8 cellular contexts compared by ENCODE assay signal in the genomic region with DNA sequence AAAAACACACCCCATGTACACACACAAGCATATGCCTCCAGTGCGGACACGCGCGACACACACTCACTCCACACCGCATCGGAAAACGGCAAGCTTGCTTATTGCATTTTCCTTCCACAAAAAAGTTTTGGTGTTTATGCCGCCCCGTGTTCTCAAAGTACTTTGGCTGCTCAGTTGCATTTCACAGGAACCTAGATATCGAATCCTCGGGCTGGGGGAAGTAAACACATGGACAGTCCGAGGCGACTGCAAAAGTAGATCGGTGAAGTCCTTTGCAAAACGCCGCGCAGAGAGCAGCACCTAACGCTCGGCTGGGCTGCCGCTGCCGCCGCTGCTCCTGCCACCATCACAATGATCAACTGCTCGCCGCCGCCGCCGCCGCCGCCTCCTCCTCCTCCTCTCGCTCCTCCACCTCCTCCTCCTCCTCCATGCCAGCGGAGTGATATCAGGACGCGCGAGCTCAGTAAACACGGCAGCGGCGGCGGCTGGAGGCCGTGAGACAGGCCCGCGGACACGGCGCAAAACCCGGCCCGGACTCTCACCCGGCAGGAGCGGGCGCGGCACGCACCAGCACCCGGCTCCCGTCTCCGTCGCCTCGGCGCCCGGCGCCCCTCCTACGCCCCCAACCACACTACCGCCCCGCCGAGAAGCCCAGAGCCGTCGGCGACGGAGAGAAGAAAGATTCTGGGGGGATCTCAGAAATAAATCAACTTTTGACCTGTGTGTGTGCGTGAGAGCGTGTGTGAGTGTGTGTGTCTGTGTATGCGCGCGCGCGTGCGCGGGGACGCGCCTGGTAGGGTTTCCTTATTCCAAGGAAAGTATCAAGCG. TPM values are rescaled to one million over a fixed set of nuclear protein-coding genes. Genes with fewer than 3 reads are reported as not detected.
DNase-seq lines count a peak whose midpoint lies in the region; ATAC-seq and TF ChIP-seq lines count a peak whose summit lies in the region.

A gene (minus strand): TSS at position 441 of the 828 bp plus-strand sequence. CDS start 857 bp downstream, outside the sequence.

- H3K36me3 ChIP-seq in BE2C = peaks cover 3% of the 10 kb centered on the region; the same call in 1 of the 2 replicates
- no peaks in the 10 kb centered on the region for H3K36me3 ChIP-seq in KOPT-K1 (ENCODE audit: insufficient read depth, low read length)
- no peaks in the 10 kb centered on the region; the same call in 1 of the 2 replicates for H3K36me3 ChIP-seq in PC-9 (ENCODE audit: low read depth)

- H3K27ac ChIP-seq in KOPT-K1 (ENCODE audit: low read depth, low read length, poor library complexity, severe bottlenecking) = peak within 1 kb of the TSS; percentile 94
- peak within 1 kb of the TSS; percentile 100 for H3K27ac ChIP-seq in PC-9

- H3K4me1 Mint-ChIP-seq in activated T-cell treated with anti-CD3 and anti-CD28 coated beads, Interleukin-2, amount 50 U/mL, for 24 hours (ENCODE audit: low read depth) = peaks cover 61% of the 10 kb centered on the region

- peak within 1 kb of the TSS; percentile 82 for H3K27ac Mint-ChIP-seq in activated T-cell treated with anti-CD3 and anti-CD28 coated beads, Interleukin-2, amount 50 U/mL, for 24 hours

- intact Hi-C loops in PC-9 (cut with micrococcal nuclease; ENCODE audit: unreplicated experiment) = loop anchor here (1.0 to 10.0 kb wide), 6 partner anchors 33 to 701 kb away; no protein-coding TSS in a partner anchor

- TF ChIP-seq POLR2A in erythroblast (IDR thresholded peaks at IDR 0.05; ENCODE audit: low read length) = peak; percentile 71

- no TSS peak for BruUV-seq in PC-9 (replicated peaks; lab: Mats Ljungman, UMichigan)

- no peaks in the 10 kb centered on the region for H3K9me3 ChIP-seq in BE2C
- no peaks in the 10 kb centered on the region for H3K9me3 ChIP-seq in KOPT-K1 (ENCODE audit: insufficient read depth, low read length, poor library complexity, severe bottlenecking)
- no peaks in the 10 kb centered on the region for H3K9me3 ChIP-seq in PC-9 (ENCODE audit: insufficient read depth, low read depth)

- H3K27me3 ChIP-seq in BE2C (no peaks in the 10 kb centered on the region), PC-9 (ENCODE audit: insufficient read depth, low read depth) (no peaks in the 10 kb centered on the region)

- H3K79me2 ChIP-seq in PC-9 (ENCODE audit: low read depth) = peaks cover 26% of the 10 kb centered on the region

- H3K4me1 ChIP-seq in BE2C = no peaks in the 10 kb centered on the region; the same call in 1 of the 2 replicates
- H3K4me1 ChIP-seq in PC-9 (replicated peaks; ENCODE audit: insufficient read depth) = peaks cover 19% of the 10 kb centered on the region

- peak within 1 kb of the TSS; percentile 86 for H3K4me3 Mint-ChIP-seq in activated T-cell treated with anti-CD3 and anti-CD28 coated beads, Interleukin-2, amount 50 U/mL, for 24 hours

- DNase-seq in BE2C (peak; percentile 97), PC-9 (peak; percentile 74 to 92), erythroblast (lab: John Stamatoyannopoulos, UW) (peak; percentile 96 to 97), mucosa of gallbladder (ENCODE audit: low spot score) (peak; percentile 96)
- peak; percentile 85 for DNase-seq in activated T-cell treated with anti-CD3 and anti-CD28 coated beads, Interleukin-2, amount 50 U/mL, for 24 hours
- DNase-seq in stimulated activated CD8-positive, alpha-beta memory T cell treated with anti-CD3 and anti-CD28 coated beads, Interleukin-2, amount 100 ng/mL, for 1 hour (ENCODE audit: low read depth in 2 of 2) = peak; percentile 49 to 64

- no peaks in the 10 kb centered on the region for H3K9me2 ChIP-seq in PC-9 (ENCODE audit: insufficient read depth)

- H3K9me3 Mint-ChIP-seq in activated T-cell treated with anti-CD3 and anti-CD28 coated beads, Interleukin-2, amount 50 U/mL, for 24 hours = no peaks in the 10 kb centered on the region

- H3F3A ChIP-seq in PC-9 (ENCODE audit: insufficient read depth, low read depth) = peaks cover 16% of the 10 kb centered on the region

- CTCF ChIA-PET in PC-9 (lab: Charles Lee) = interaction anchor here (0.6 to 1.4 kb wide), 2 partner anchors 82 to 108 kb away, joined by 3 to 4 read pairs; no protein-coding TSS in a partner anchor

- no peak for TF ChIP-seq CTCF in BE2C (IDR thresholded peaks at IDR 0.05; ENCODE audit: low read depth, low read length)
- no peak for TF ChIP-seq CTCF in PC-9 (conservative IDR thresholded peaks at IDR 0.05)

- H3K4me2 ChIP-seq in PC-9 = peak within 1 kb of the TSS; percentile 77

- peaks cover 2% of the 10 kb centered on the region for H3K36me3 Mint-ChIP-seq in activated T-cell treated with anti-CD3 and anti-CD28 coated beads, Interleukin-2, amount 50 U/mL, for 24 hours (ENCODE audit: low read depth)

- POLR2A ChIA-PET in PC-9 (lab: Charles Lee; ENCODE audit: unreplicated experiment) = interaction anchor here (0.5 to 0.7 kb wide), 6 partner anchors 55 to 448 kb away, joined by 3 to 6 read pairs (median 4); no protein-coding TSS in a partner anchor

- peak; percentile 48 for ATAC-seq in GM21526 (IDR thresholded peaks at IDR 0.05; ENCODE audit: low FRiP score, unreplicated experiment)

- H2AFZ ChIP-seq in PC-9 = peak within 1 kb of the TSS; percentile 78

- H3K27me3 Mint-ChIP-seq in activated T-cell treated with anti-CD3 and anti-CD28 coated beads, Interleukin-2, amount 50 U/mL, for 24 hours = peaks cover 28% of the 10 kb centered on the region

- H4K20me1 ChIP-seq in PC-9 (ENCODE audit: insufficient read depth) = no peaks in the 10 kb centered on the region

- peak within 1 kb of the TSS; percentile 98 for H3K4me3 ChIP-seq in BE2C (ENCODE audit: low read depth, low read length)
- peak within 1 kb of the TSS; percentile 87 for H3K4me3 ChIP-seq in PC-9

RNA-seq across cellular contexts. Expression of the gene that starts here (rescaled TPM):
- polyA plus RNA-seq in BE2C (2012; ENCODE audit: insufficient read depth, insufficient read length, low read depth) = 14.1 TPM
- total RNA-seq in PC-9 (2021) = 10.5 and 15.2 TPM in 2 replicates
- 13.9 TPM for total RNA-seq in mucosa of gallbladder

Comparison
In these comparisons a context has a peak if more than half of its experiments do, and no peak if none do; other contexts are left out.
1. Peak in every context shown above with its lines: DNase-seq, ATAC-seq, H3K4me3 ChIP-seq and H3K27ac ChIP-seq.